Comparison of ENCODE assay signal across 14 cellular contexts in genomic region chr3:119969759-119970158, GRCh38.
"Had no signal": no experiment of that assay in that cellular context is flagged by ENCODE, and none has a peak within 500 bp of the region (broad histone marks: within the 10 kb centered on the region; RNA-seq: fewer than 3 reads in every experiment).

No MANE protein-coding gene starts in this region.

- DNase-seq: activated CD4-positive, alpha-beta memory T cell treated with anti-CD3 and anti-CD28 coated beads for 36 hours; activated CD4-positive, alpha-beta T cell treated with anti-CD3 and anti-CD28 coated beads for 36 hours; activated CD8-positive, alpha-beta memory T cell treated with anti-CD3 and anti-CD28 coated beads, Interleukin-2, amount 10 ng/mL, durations not matched to agents 7 days and 5 days; activated gamma-delta T cell; activated T-cell treated with anti-CD3 and anti-CD28 coated beads, Interleukin-2, amount 50 U/mL, for 1 hour; kidney; left lung; naive thymus-derived CD8-positive, alpha-beta T cell; stimulated activated CD4-positive, alpha-beta T cell treated with anti-CD3 and anti-CD28 coated beads, Interleukin-12 subunit alpha, Interleukin-12 subunit beta, amount 100 ng/mL, for 4 hours; stimulated activated CD4-positive, alpha-beta T cell treated with anti-CD3 and anti-CD28 coated beads, Interleukin-2, amount 100 ng/mL, for 24 hours; stomach; testis had no signal

- FAIRE-seq: kidney had no signal

- H3K27me3 ChIP-seq: hepatocyte, left lung, stomach, testis had no signal

- H3K36me3 ChIP-seq: left lung, stomach had no signal

- ATAC-seq: activated CD4-positive, alpha-beta T cell treated with anti-CD3 and anti-CD28 coated beads for 36 hours; activated CD8-positive, alpha-beta memory T cell treated with anti-CD3 and anti-CD28 coated beads, Interleukin-2, amount 10 ng/mL, durations not matched to agents 7 days and 5 days; activated naive CD4-positive, alpha-beta T cell treated with anti-CD3 and anti-CD28 coated beads, Interleukin-2, amount 50 U/mL, for 72 hours; left lung; naive thymus-derived CD8-positive, alpha-beta T cell had no signal

- H3K4me3 ChIP-seq: hepatocyte, left lung, stomach, testis had no signal
